In the genomic region with DNA sequence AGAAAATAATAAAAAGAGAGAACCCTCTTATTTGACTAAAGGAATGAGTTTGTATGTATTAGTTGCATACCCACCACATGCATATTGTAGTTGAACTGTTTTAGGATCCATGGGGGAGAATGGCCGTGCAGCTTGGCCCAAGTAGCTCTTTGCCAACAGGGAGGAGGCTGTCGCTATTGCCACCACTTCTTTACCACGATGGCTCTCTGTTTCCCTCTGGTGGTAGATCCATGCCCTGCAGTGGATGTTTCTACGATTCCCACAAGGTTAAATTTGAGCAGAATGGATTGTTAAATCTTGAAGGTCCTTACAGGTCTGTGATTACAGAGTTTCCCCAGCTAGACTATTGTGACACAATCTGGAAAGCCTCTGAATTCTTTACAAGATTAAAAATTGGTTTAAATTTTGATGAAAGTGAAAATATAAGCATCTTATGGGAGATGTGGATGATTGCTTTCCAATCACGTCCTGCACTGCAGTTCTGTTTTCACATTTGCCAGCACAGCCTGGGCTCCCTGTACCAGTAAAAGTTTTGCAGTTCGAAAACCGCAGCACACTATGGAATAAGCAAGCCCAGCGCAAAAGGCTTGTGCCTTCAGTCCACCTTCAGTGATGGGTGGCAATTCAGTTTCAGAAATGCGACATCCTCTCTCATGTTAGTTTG, we compare ENCODE assay signal across 8 cellular contexts. TPM values are rescaled to one million over a fixed set of nuclear protein-coding genes. Genes with fewer than 3 reads are reported as not detected.
DNase-seq lines count a peak whose midpoint lies in the region; ATAC-seq and TF ChIP-seq lines count a peak whose summit lies in the region.

No MANE protein-coding gene starts in this region.

- in situ Hi-C loops in gastrocnemius medialis (cut with MboI; ENCODE audit: low sequenced_read_pairs in 4 of 4), result loop anchor here (5.0 to 10.0 kb wide), 2 partner anchors 90 to 93 kb away; a partner anchor contains a TSS

- H3K4me3 ChIP-seq in NB4 (ENCODE audit: low read depth, low read length), result no peak overlapping the region
- H3K4me3 ChIP-seq in gastrocnemius medialis, result no peak overlapping the region

- no peaks in the 10 kb centered on the region for H3K4me1 ChIP-seq in gastrocnemius medialis

- no peak for TF ChIP-seq POLR2A in NB4 (IDR thresholded peaks at IDR 0.05; ENCODE audit: extremely low read depth, insufficient read length)
- no peak for TF ChIP-seq POLR2A in gastrocnemius medialis (IDR thresholded peaks at IDR 0.05)

- DNase-seq in DMS153 treated with DMSO at 0.1 percent for 48 hours (lab: John Stamatoyannopoulos, UW; ENCODE audit: unreplicated experiment), result peak; percentile 54
- peak; percentile 81 for DNase-seq in NB4 (ENCODE audit: low read depth)
- DNase-seq in SW480 (ENCODE audit: low spot score), result peak; percentile 63
- peak; percentile 56 for DNase-seq in activated naive CD8-positive, alpha-beta T cell treated with anti-CD3 and anti-CD28 coated beads, Interleukin-2, amount 50 U/mL, for 16 hours (ENCODE audit: low read depth, low spot score)
- no peak for DNase-seq in left ventricle myocardium superior
- DNase-seq in gastrocnemius medialis, result peak; percentile 36 to 57

- peak; percentile 73 for ATAC-seq in GM21717 (IDR thresholded peaks at IDR 0.05; ENCODE audit: unreplicated experiment)
- ATAC-seq in left ventricle myocardium superior, result peak; percentile 80
- ATAC-seq in gastrocnemius medialis, result peak; percentile 84 to 86
- ATAC-seq in HG03565 (IDR thresholded peaks at IDR 0.05; ENCODE audit: unreplicated experiment), result no peak

- H3K36me3 ChIP-seq in gastrocnemius medialis, result no peaks in the 10 kb centered on the region

- intact Hi-C loops in left ventricle myocardium superior (cut with micrococcal nuclease) (loop anchor here (2.0 to 5.0 kb wide), 2 partner anchors 93 to 126 kb away; a partner anchor contains a TSS), gastrocnemius medialis (cut with DNase I; ENCODE audit: low total_unique reads) (loop anchor here (1.0 kb wide), 1 partner anchor 93 kb away; no protein-coding TSS in a partner anchor)

- H3K9me3 ChIP-seq in gastrocnemius medialis, result no peaks in the 10 kb centered on the region

- TF ChIP-seq CTCF in NB4 (IDR thresholded peaks at IDR 0.05; ENCODE audit: low read depth, low read length), result peak; percentile 98
- TF ChIP-seq CTCF in gastrocnemius medialis (IDR thresholded peaks at IDR 0.05 in 4 of 5, conservative IDR thresholded peaks at IDR 0.05 in 1 of 5), result peak; percentile 84 to 95 (median 89)

- H3K27ac ChIP-seq in gastrocnemius medialis, result no peak overlapping the region

- H3K27me3 ChIP-seq in gastrocnemius medialis, result no peaks in the 10 kb centered on the region

RNA-seq across cellular contexts. Expression of a gene that starts 34.4 kb away (rescaled TPM):
- total RNA-seq in left ventricle myocardium superior, result 1.9 TPM
- total RNA-seq in gastrocnemius medialis, result under 1 TPM; 0.16 to 0.41 (median 0.31) TPM
